5 cellular contexts compared by ENCODE assay signal in the genomic region with DNA sequence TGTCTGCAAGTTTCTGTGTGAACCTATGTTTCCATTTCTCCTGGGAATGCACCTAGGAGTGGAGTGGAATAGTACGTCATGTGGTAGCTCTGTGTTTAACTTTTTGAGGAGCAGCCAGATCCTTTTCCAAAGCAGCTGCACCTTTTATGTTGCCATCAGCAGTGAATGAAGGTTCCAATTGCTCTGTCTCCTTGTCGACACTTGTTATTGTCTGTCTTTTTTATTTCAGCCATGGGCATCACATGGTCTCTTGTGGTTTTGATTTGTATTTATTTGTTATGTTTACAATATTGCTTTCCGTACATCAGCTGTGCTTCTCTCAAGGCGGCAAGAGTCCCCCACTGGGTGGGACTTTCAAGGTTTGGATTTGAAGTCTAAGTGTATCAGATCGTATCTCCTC.
"Had no signal": no experiment of that assay in that cellular context is flagged by ENCODE, and none has a peak within 500 bp of the region (broad histone marks: within the 10 kb centered on the region; RNA-seq: fewer than 3 reads in every experiment).

No MANE protein-coding gene starts in this region.

- H2AFZ ChIP-seq: GM23338 had no signal

- H3K27ac Mint-ChIP-seq: GM23338, H9 had no signal

- H3K4me3 Mint-ChIP-seq: GM23338 had no signal

- H3K9ac ChIP-seq: KMS-11 had no signal

- DNase-seq: H9, HCEC 1CT, KBM-7 had no signal

- ATAC-seq: GM23338 had no signal

- H3K27ac ChIP-seq: KMS-11 had no signal

- H3K4me3 ChIP-seq: GM23338 had no signal

- H3K4me2 ChIP-seq: GM23338, KMS-11 had no signal
